8 cellular contexts compared by ENCODE assay signal in the genomic region with DNA sequence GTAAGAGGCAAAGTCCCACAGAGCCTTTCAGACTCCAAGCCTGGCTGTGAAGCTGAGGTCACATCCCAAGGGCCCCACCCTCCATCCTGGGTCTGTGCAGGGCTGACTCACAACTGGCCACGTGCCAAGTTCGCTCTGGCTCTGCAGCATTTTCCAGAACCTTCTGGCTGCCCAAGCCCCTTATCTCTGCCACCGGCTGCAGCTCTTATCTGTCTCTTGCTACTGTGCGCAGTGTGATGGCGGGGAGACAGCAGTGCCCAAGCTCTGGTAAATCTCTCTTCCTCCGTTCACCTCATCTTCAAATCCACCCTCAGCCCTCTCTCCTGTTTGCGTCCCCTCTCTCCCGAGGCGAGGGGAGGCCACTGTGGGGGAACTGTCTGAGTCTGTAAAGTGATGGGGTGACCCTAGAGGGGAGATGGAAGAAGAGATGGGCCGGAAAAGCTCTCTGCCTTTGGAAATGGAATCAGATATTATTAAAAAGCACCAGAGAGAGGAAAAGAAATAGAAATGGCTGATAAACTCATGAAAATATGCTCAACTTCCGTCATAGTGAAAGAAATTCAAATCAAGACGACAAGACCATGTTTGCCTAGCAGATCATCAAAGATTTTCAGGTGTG.
DNase-seq lines count a peak whose midpoint lies in the region; ATAC-seq and TF ChIP-seq lines count a peak whose summit lies in the region.

No MANE protein-coding gene starts in this region.

- H3K4me3 ChIP-seq in hepatocyte (no peak overlapping the region), WERI-Rb-1 (ENCODE audit: low read depth, low read length) (no peak overlapping the region)

- no peaks in the 10 kb centered on the region for H3K9me2 ChIP-seq in hepatocyte (replicated peaks; ENCODE audit: insufficient read depth)

- H3K36me3 ChIP-seq in hepatocyte (replicated peaks; ENCODE audit: insufficient read depth, low read depth): no peaks in the 10 kb centered on the region
- peaks cover 14% of the 10 kb centered on the region for H3K36me3 ChIP-seq in WERI-Rb-1

- H3K9me3 ChIP-seq in hepatocyte (ENCODE audit: low read depth): no peaks in the 10 kb centered on the region
- no peaks in the 10 kb centered on the region for H3K9me3 ChIP-seq in WERI-Rb-1 (ENCODE audit: severe bottlenecking)

- H3K27ac Mint-ChIP-seq in type B pancreatic cell: peak overlapping the region; percentile 51

- peaks cover 4% of the 10 kb centered on the region for H3K4me1 ChIP-seq in hepatocyte (ENCODE audit: insufficient read depth)

- H3K36me3 Mint-ChIP-seq in activated T-cell treated with anti-CD3 and anti-CD28 coated beads, Interleukin-2, amount 50 U/mL, for 4 hours (ENCODE audit: insufficient read depth): peaks cover 2% of the 10 kb centered on the region
- H3K36me3 Mint-ChIP-seq in type B pancreatic cell: peaks cover 10% of the 10 kb centered on the region

- ATAC-seq in activated T-cell treated with anti-CD3 and anti-CD28 coated beads, Interleukin-2, amount 50 U/mL, for 4 hours: no peak
- ATAC-seq in HG02970 (IDR thresholded peaks at IDR 0.05; ENCODE audit: low FRiP score, unreplicated experiment): no peak

- WGBS in hepatocyte (ENCODE audit: low lambda C conversion rate, missing lambda C conversion rate): 49% methylated on average over 12 of the region's 12 CpGs

- H3K4me3 Mint-ChIP-seq in activated T-cell treated with anti-CD3 and anti-CD28 coated beads, Interleukin-2, amount 50 U/mL, for 4 hours: no peak overlapping the region
- H3K4me3 Mint-ChIP-seq in type B pancreatic cell: no peak overlapping the region

- H3K27me3 ChIP-seq in hepatocyte (peaks cover 32% of the 10 kb centered on the region), WERI-Rb-1 (ENCODE audit: insufficient read depth, low read depth, severe bottlenecking) (no peaks in the 10 kb centered on the region)

- no peak overlapping the region for H2AFZ ChIP-seq in hepatocyte

- H3K27ac ChIP-seq in hepatocyte (no peak overlapping the region), WERI-Rb-1 (no peak overlapping the region)

- H3K4me2 ChIP-seq in hepatocyte: no peak overlapping the region

- DNase-seq in activated T-cell treated with anti-CD3 and anti-CD28 coated beads for 1 hour (ENCODE audit: low read depth): peak; percentile 5
- DNase-seq in activated T-cell treated with anti-CD3 and anti-CD28 coated beads, Interleukin-2, amount 50 U/mL, for 4 hours: no peak
- peak; percentile 83 for DNase-seq in SW480 (ENCODE audit: low spot score)
- peak; percentile 94 for DNase-seq in hepatocyte (ENCODE audit: low spot score)
- DNase-seq in type B pancreatic cell (ENCODE audit: extremely low spot score, unreplicated experiment): no peak
- DNase-seq in WERI-Rb-1: no peak
- DNase-seq in epidermal melanocyte (ENCODE audit: insufficient read length, low spot score): no peak

- peaks cover 3% of the 10 kb centered on the region for H3K9me3 Mint-ChIP-seq in activated T-cell treated with anti-CD3 and anti-CD28 coated beads, Interleukin-2, amount 50 U/mL, for 4 hours
- peaks cover 5% of the 10 kb centered on the region for H3K9me3 Mint-ChIP-seq in type B pancreatic cell

- no peaks in the 10 kb centered on the region for H3K4me1 Mint-ChIP-seq in activated T-cell treated with anti-CD3 and anti-CD28 coated beads, Interleukin-2, amount 50 U/mL, for 4 hours (ENCODE audit: low read depth)
- H3K4me1 Mint-ChIP-seq in type B pancreatic cell (ENCODE audit: unreplicated experiment): peaks cover 37% of the 10 kb centered on the region

- no peak for TF ChIP-seq CTCF in hepatocyte (IDR thresholded peaks at IDR 0.05; ENCODE audit: poor library complexity)
- TF ChIP-seq CTCF in type B pancreatic cell (conservative IDR thresholded peaks at IDR 0.05): no peak
- no peak for TF ChIP-seq CTCF in WERI-Rb-1 (IDR thresholded peaks at IDR 0.05; ENCODE audit: low read depth, low read length)

- H3K27me3 Mint-ChIP-seq in activated T-cell treated with anti-CD3 and anti-CD28 coated beads, Interleukin-2, amount 50 U/mL, for 4 hours (ENCODE audit: low read depth): peaks cover 4% of the 10 kb centered on the region
- H3K27me3 Mint-ChIP-seq in type B pancreatic cell: no peaks in the 10 kb centered on the region

- H3K79me2 ChIP-seq in hepatocyte: no peaks in the 10 kb centered on the region

- no peaks in the 10 kb centered on the region for H4K20me1 ChIP-seq in hepatocyte (ENCODE audit: insufficient read depth, poor library complexity, severe bottlenecking)

Comparison
In these comparisons a context has a peak if more than half of its experiments do, and no peak if none do; other contexts are left out.
1. DNase-seq: peak in activated T-cell treated with anti-CD3 and anti-CD28 coated beads for 1 hour (single experiment), SW480 (single experiment) and hepatocyte (single experiment); none in activated T-cell treated with anti-CD3 and anti-CD28 coated beads, Interleukin-2, amount 50 U/mL, for 4 hours (single experiment), type B pancreatic cell (single experiment), WERI-Rb-1 (single experiment) and epidermal melanocyte (single experiment).